1 cellular context compared by ENCODE assay signal in the genomic region with DNA sequence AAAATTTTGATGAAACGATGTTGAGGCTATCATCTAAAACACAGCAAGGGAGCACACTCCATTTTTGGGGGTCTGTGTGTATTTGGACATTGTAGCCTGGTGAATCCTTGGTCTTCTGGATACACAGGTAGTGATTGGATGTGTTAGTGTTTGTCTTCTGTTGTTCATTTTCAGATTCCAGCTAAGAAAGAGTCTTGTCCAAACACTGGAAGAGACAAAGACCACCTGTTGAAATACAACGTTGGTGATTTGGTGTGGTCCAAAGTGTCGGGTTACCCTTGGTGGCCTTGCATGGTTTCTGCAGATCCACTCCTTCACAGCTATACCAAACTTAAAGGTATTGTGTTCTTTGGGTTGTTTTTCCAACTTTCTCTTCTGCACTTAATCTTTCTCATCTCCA.
A peak's percentile ranks its signal among the peaks of the same experiment; 100 is the strongest.
TF ChIP-seq lines count a peak whose summit lies in the region.

No MANE protein-coding gene starts in this region.

TF ChIP-seq in HepG2, 621 proteins besides CTCF, POLR2A, EP300 and RAD21 (continued from another document):
- TF ChIP-seq, protein P1, sequence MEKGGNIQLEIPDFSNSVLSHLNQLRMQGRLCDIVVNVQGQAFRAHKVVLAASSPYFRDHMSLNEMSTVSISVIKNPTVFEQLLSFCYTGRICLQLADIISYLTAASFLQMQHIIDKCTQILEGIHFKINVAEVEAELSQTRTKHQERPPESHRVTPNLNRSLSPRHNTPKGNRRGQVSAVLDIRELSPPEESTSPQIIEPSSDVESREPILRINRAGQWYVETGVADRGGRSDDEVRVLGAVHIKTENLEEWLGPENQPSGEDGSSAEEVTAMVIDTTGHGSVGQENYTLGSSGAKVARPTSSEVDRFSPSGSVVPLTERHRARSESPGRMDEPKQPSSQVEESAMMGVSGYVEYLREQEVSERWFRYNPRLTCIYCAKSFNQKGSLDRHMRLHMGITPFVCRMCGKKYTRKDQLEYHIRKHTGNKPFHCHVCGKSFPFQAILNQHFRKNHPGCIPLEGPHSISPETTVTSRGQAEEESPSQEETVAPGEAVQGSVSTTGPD (CRISPR knock-in tag; IDR thresholded peaks at IDR 0.05) = peak; percentile 70; the same call in 1 of the 2 replicates
- TF ChIP-seq, protein P2, sequence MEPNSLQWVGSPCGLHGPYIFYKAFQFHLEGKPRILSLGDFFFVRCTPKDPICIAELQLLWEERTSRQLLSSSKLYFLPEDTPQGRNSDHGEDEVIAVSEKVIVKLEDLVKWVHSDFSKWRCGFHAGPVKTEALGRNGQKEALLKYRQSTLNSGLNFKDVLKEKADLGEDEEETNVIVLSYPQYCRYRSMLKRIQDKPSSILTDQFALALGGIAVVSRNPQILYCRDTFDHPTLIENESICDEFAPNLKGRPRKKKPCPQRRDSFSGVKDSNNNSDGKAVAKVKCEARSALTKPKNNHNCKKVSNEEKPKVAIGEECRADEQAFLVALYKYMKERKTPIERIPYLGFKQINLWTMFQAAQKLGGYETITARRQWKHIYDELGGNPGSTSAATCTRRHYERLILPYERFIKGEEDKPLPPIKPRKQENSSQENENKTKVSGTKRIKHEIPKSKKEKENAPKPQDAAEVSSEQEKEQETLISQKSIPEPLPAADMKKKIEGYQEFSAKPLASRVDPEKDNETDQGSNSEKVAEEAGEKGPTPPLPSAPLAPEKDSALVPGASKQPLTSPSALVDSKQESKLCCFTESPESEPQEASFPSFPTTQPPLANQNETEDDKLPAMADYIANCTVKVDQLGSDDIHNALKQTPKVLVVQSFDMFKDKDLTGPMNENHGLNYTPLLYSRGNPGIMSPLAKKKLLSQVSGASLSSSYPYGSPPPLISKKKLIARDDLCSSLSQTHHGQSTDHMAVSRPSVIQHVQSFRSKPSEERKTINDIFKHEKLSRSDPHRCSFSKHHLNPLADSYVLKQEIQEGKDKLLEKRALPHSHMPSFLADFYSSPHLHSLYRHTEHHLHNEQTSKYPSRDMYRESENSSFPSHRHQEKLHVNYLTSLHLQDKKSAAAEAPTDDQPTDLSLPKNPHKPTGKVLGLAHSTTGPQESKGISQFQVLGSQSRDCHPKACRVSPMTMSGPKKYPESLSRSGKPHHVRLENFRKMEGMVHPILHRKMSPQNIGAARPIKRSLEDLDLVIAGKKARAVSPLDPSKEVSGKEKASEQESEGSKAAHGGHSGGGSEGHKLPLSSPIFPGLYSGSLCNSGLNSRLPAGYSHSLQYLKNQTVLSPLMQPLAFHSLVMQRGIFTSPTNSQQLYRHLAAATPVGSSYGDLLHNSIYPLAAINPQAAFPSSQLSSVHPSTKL (CRISPR knock-in tag; IDR thresholded peaks at IDR 0.05) = peak; percentile 37; the same call in 1 of the 2 replicates
